Comparison of ENCODE assay signal across 13 cellular contexts in genomic region chr11:96391698-96392307, GRCh38. TPM values are rescaled to one million over a fixed set of nuclear protein-coding genes. Genes with fewer than 3 reads are reported as not detected.
A peak's percentile ranks its signal among the peaks of the same experiment; 100 is the strongest.
DNase-seq lines count a peak whose midpoint lies in the region; ATAC-seq and TF ChIP-seq lines count a peak whose summit lies in the region.
"Had no signal": no experiment of that assay in that cellular context is flagged by ENCODE, and none has a peak within 500 bp of the region (broad histone marks: within the 10 kb centered on the region; RNA-seq: fewer than 3 reads in every experiment).

No MANE protein-coding gene starts in this region.

- CTCF ChIA-PET in SK-N-SH (lab: Yijun Ruan, JAX), result interaction anchor here (2.9 kb wide), 1 partner anchor 555 kb away, joined by 24 read pairs; no protein-coding TSS in a partner anchor

- H3K27ac ChIP-seq in SK-N-SH (ENCODE audit: low read depth in 2 of 2, low read length in 1 of 2) (peak overlapping the region in 1 of 2 experiments; percentile 47; a peak in 1 of 4 replicates), dorsolateral prefrontal cortex (no peak overlapping the region)
- H3K27ac ChIP-seq: suprapubic skin had no signal

- no peaks in the 10 kb centered on the region for H3K9me2 ChIP-seq in SK-N-SH

- no peaks in the 10 kb centered on the region for H3K27me3 ChIP-seq in SK-N-SH (ENCODE audit: insufficient read depth)
- no peaks in the 10 kb centered on the region for H3K27me3 ChIP-seq in dorsolateral prefrontal cortex
- H3K27me3 ChIP-seq: suprapubic skin had no signal

- H3K9me3 ChIP-seq in SK-N-SH, result no peaks in the 10 kb centered on the region
- H3K9me3 ChIP-seq: suprapubic skin had no signal

- no peak overlapping the region for H3K4me3 ChIP-seq in SK-N-SH (ENCODE audit: low read depth in 2 of 2, low read length in 1 of 2)
- H3K4me3 ChIP-seq in astrocyte of the spinal cord (ENCODE audit: low read depth, low read length), result no peak overlapping the region
- H3K4me3 ChIP-seq in dorsolateral prefrontal cortex, result no peak overlapping the region
- H3K4me3 ChIP-seq: suprapubic skin had no signal

- peaks cover 18% of the 10 kb centered on the region for H3F3A ChIP-seq in SK-N-SH (replicated peaks; ENCODE audit: insufficient read depth)

- H3K79me2 ChIP-seq in SK-N-SH (ENCODE audit: insufficient read depth), result peaks cover 78% of the 10 kb centered on the region

- H3K27ac Mint-ChIP-seq in neural crest cell (ENCODE audit: unreplicated experiment), result no peak overlapping the region

- ATAC-seq in SK-N-SH treated with all-trans-retinoic acid at 6 μM for 48 hours (no peak), HG03520 (IDR thresholded peaks at IDR 0.05; ENCODE audit: unreplicated experiment) (no peak)
- ATAC-seq: natural killer cell treated with Interleukin-12 subunit alpha and Interleukin-12 subunit beta and Interleukin-15 and Interleukin-18, amount 100 ng/mL, for 72 hours had no signal

- 96% methylated on average over 3 of the region's 3 CpGs for WGBS in SK-N-SH (ENCODE audit: low lambda C conversion rate)

- H3K4me3 Mint-ChIP-seq in neural crest cell, result peak overlapping the region; percentile 98

- in situ Hi-C loops in astrocyte of the spinal cord (cut with HindIII; ENCODE audit: low sequenced_read_pairs), result loop anchor here (25.0 kb wide), 1 partner anchor 555 kb away; no protein-coding TSS in a partner anchor

- TF ChIP-seq CTCF in SK-N-SH (IDR thresholded peaks at IDR 0.05) (peak; percentile 40; the same call in 1 of the 2 replicates), astrocyte of the spinal cord (IDR thresholded peaks at IDR 0.05; ENCODE audit: low read depth, low read length) (no peak), neural crest cell (conservative IDR thresholded peaks at IDR 0.05) (no peak), dorsolateral prefrontal cortex (IDR thresholded peaks at IDR 0.05 in 54 of 56, conservative IDR thresholded peaks at IDR 0.05 in 2 of 56; ENCODE audit: low read depth in 1 of 56, partially characterized antibody in 56 of 56) (no peak)

- no peak for TF ChIP-seq EP300 in SK-N-SH (IDR thresholded peaks at IDR 0.05; ENCODE audit: borderline replicate concordance in 1 of 2, low read depth in 1 of 2, low read length in 1 of 2)

- H3K9me3 Mint-ChIP-seq in neural crest cell, result peaks cover 3% of the 10 kb centered on the region
- H3K9me3 Mint-ChIP-seq: natural killer cell treated with Interleukin-12 subunit alpha and Interleukin-12 subunit beta and Interleukin-15 and Interleukin-18, amount 100 ng/mL, for 72 hours had no signal

- H3K36me3 Mint-ChIP-seq in neural crest cell (ENCODE audit: low read depth), result peaks cover 15% of the 10 kb centered on the region

- no peak overlapping the region for H2AFZ ChIP-seq in SK-N-SH (ENCODE audit: low read depth)

- POLR2A ChIA-PET in SK-N-SH (lab: Yijun Ruan, JAX), result no interaction called here

- H4K20me1 ChIP-seq in SK-N-SH (ENCODE audit: insufficient read depth), result no peaks in the 10 kb centered on the region

- H3K27me3 Mint-ChIP-seq in neural crest cell (ENCODE audit: low read depth), result no peaks in the 10 kb centered on the region
- H3K27me3 Mint-ChIP-seq: natural killer cell treated with Interleukin-12 subunit alpha and Interleukin-12 subunit beta and Interleukin-15 and Interleukin-18, amount 100 ng/mL, for 72 hours had no signal

- DNase-seq in SK-N-SH, result no peak
- peak; percentile 34 for DNase-seq in M059J (ENCODE audit: low read depth)
- peak; percentile 2 for DNase-seq in astrocyte of the spinal cord (ENCODE audit: low read depth, low spot score)
- DNase-seq in neural crest cell (ENCODE audit: low read depth, low spot score), result no peak
- no peak for DNase-seq in NCI-H128 (lab: John Stamatoyannopoulos, UW; ENCODE audit: unreplicated experiment)
- no peak for DNase-seq in dorsolateral prefrontal cortex
- DNase-seq: activated gamma-delta T cell treated with Interleukin-2 at 50 U/mL for 16 hours; NCI-H1417 treated with DMSO at 0.1 percent for 48 hours; stimulated activated CD4-positive, alpha-beta T cell treated with anti-CD3 and anti-CD28 coated beads, Interleukin-1b, Interleukin-23, amount 100 ng/mL, for 48 hours had no signal

- no peak for TF ChIP-seq RAD21 in SK-N-SH (IDR thresholded peaks at IDR 0.05; ENCODE audit: low read length)

- peaks cover 14 to 17% of the 10 kb centered on the region in 2 experiments; a peak in 3 of 4 replicates for H3K4me1 ChIP-seq in SK-N-SH (ENCODE audit: control insufficient read depth in 1 of 2, insufficient read depth in 2 of 2, low read depth in 1 of 2, low read length in 1 of 2)

- intact Hi-C loops in dorsolateral prefrontal cortex (cut with DNase I), result loop anchor here (5.0 to 10.0 kb wide), 5 partner anchors 50 to 600 kb away; partner anchors contain the start of genes CEP57 (in 2 of the 2) and MAML2 (in 1 of the 2)

- H3K4me1 Mint-ChIP-seq in neural crest cell, result peaks cover 37% of the 10 kb centered on the region

- H3K36me3 ChIP-seq in SK-N-SH (replicated peaks in 1 of 2; ENCODE audit: control insufficient read depth in 1 of 2, insufficient read depth in 2 of 2, low read length in 1 of 2), result peaks cover 0 to 20% of the 10 kb centered on the region in 2 experiments
- H3K36me3 ChIP-seq: suprapubic skin had no signal

- H3K4me2 ChIP-seq in SK-N-SH, result peak overlapping the region; percentile 88

- H3K9ac ChIP-seq in SK-N-SH, result no peak overlapping the region

TF ChIP-seq in SK-N-SH, 30 proteins besides CTCF, POLR2A, EP300 and RAD21 (continues in another document):
- TF ChIP-seq GABPA (IDR thresholded peaks at IDR 0.05; ENCODE audit: low read depth) (no peak), RCOR1 (IDR thresholded peaks at IDR 0.05; ENCODE audit: low read length) (no peak), JUND (IDR thresholded peaks at IDR 0.05) (no peak), MAX (IDR thresholded peaks at IDR 0.05; ENCODE audit: low read depth) (no peak), USF1 (IDR thresholded peaks at IDR 0.05; ENCODE audit: borderline replicate concordance, low read depth) (no peak), TAF1 (IDR thresholded peaks at IDR 0.05; ENCODE audit: borderline replicate concordance, low read depth, low read length) (no peak)

TF ChIP-seq in SK-N-SH treated with all-trans-retinoic acid at 6 μM for 48 hours, 23 proteins besides CTCF, POLR2A, EP300 and RAD21:
- no peak for TF ChIP-seq ZNF70 (CRISPR knock-in tag; IDR thresholded peaks at IDR 0.05)

RNA-seq across cellular contexts. Expression of gene JRKL, which starts 2.0 kb away (rescaled TPM):
- polyA plus RNA-seq in SK-N-SH (2012; rRNA removed), result 3.8 and 5.3 TPM in 2 replicates
- 7.5 and 9.1 TPM in 2 replicates for polyA plus RNA-seq in SK-N-SH (2012; cell fraction: cytosol; rRNA removed)
- polyA plus RNA-seq in SK-N-SH (2012; cell fraction: nucleus; rRNA removed), result 0.83 and 3.0 TPM in 2 replicates
- total RNA-seq in M059J (2014; rRNA removed; shearing (Covaris generic)), result 6.9 and 7.9 TPM in 2 replicates
- total RNA-seq in neural crest cell (8.2 and 8.9 TPM in 2 replicates), dorsolateral prefrontal cortex (10 to 100 TPM in 24 of 120 experiments, 1 to 10 TPM in 96; 5.2 to 11.8 (median 9.0) TPM)

RNA-seq across cellular contexts. Expression of gene CCDC82, which starts 2.1 kb away (rescaled TPM):
- polyA plus RNA-seq in SK-N-SH (2012; rRNA removed), result 8.7 and 12.8 TPM in 2 replicates
- polyA plus RNA-seq in SK-N-SH (2012; cell fraction: cytosol; rRNA removed), result 10.2 and 14.8 TPM in 2 replicates
- polyA plus RNA-seq in SK-N-SH (2012; cell fraction: nucleus; rRNA removed), result 10.8 and 29.1 TPM in 2 replicates
- 10.5 and 13.6 TPM in 2 replicates for total RNA-seq in M059J (2014; rRNA removed; shearing (Covaris generic))
- total RNA-seq in neural crest cell (29.5 and 34.7 TPM in 2 replicates), dorsolateral prefrontal cortex (10 to 100 TPM; 39.5 to 85.8 (median 56.7) TPM)

RNA-seq across cellular contexts. Expression of gene MAML2, which starts 48.8 kb away (rescaled TPM):
- 20.1 and 24.5 TPM in 2 replicates for polyA plus RNA-seq in SK-N-SH (2012; rRNA removed)
- 16.5 and 20.7 TPM in 2 replicates for polyA plus RNA-seq in SK-N-SH (2012; cell fraction: cytosol; rRNA removed)
- 8.9 and 22.7 TPM in 2 replicates for polyA plus RNA-seq in SK-N-SH (2012; cell fraction: nucleus; rRNA removed)
- total RNA-seq in M059J (2014; rRNA removed; shearing (Covaris generic)), result 12.0 and 14.0 TPM in 2 replicates
- total RNA-seq in neural crest cell (18.7 and 20.5 TPM in 2 replicates), dorsolateral prefrontal cortex (10 to 100 TPM in 64 of 120 experiments, 1 to 10 TPM in 56; 4.9 to 21.8 (median 10.2) TPM)

Comparison
In these comparisons a context has a peak if more than half of its experiments do, and no peak if none do; other contexts are left out.
1. DNase-seq: peak in M059J (single experiment) and astrocyte of the spinal cord (single experiment); none in SK-N-SH (single experiment), neural crest cell (single experiment), NCI-H128 (single experiment) and dorsolateral prefrontal cortex (0 of 10).